28 cellular contexts compared by ENCODE assay signal in the genomic region with DNA sequence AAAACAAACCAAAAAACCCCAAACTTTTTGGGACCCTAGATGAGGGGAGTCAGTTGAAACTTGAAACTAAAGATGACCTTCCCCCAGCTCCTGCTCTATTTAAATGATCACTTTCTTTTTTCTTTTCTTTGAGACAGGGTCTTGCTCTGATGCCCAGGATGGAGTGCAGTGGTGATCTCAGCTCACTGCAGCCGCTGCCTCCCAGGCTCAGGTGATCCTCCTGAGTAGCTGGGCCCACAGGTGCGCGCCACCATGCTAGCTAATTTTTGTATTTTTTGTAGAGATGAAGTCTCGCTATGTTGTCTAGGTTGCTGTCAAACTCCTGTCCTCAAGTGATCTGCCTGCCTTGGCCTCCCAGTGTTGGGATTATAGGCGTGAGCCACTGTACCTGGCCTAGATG. TPM values are rescaled to one million over a fixed set of nuclear protein-coding genes. Genes with fewer than 3 reads are reported as not detected.
"Had no signal": no experiment of that assay in that cellular context is flagged by ENCODE, and none has a peak within 500 bp of the region (broad histone marks: within the 10 kb centered on the region; RNA-seq: fewer than 3 reads in every experiment).

No MANE protein-coding gene starts in this region.

- H3K4me2 ChIP-seq: KMS-11 had no signal

- H3K27ac ChIP-seq: KMS-11, WERI-Rb-1 had no signal

- H3K4me3 Mint-ChIP-seq: activated CD4-positive, alpha-beta T cell treated with anti-CD3 and anti-CD28 coated beads, Interleukin-2, amount 10 ng/mL, durations not matched to agents 24 days and 14 days; activated CD8-positive, alpha-beta T cell treated with anti-CD3 and anti-CD28 coated beads for 36 hours; activated naive CD8-positive, alpha-beta T cell treated with anti-CD3 and anti-CD28 coated beads, Interleukin-2, amount 10 ng/mL, durations not matched to agents 7 days and 5 days; activated T-cell treated with anti-CD3 and anti-CD28 coated beads, Interleukin-2, amount 50 U/mL, for 72 hours; activated T-helper 17 cell treated with anti-CD3 and anti-CD28 coated beads, Interleukin-2, amount 50 U/mL, for 72 hours; brain; central memory CD8-positive, alpha-beta T cell; T-cell had no signal

- H3K9ac ChIP-seq: KMS-11 had no signal

- H3K36me3 Mint-ChIP-seq: activated naive CD8-positive, alpha-beta T cell treated with anti-CD3 and anti-CD28 coated beads, Interleukin-2, amount 10 ng/mL, durations not matched to agents 7 days and 5 days; brain; T-cell had no signal

- H3K36me3 ChIP-seq: WERI-Rb-1 had no signal

- H3K4me1 Mint-ChIP-seq: activated CD4-positive, alpha-beta T cell treated with anti-CD3 and anti-CD28 coated beads, Interleukin-2, amount 10 ng/mL, durations not matched to agents 24 days and 14 days; activated naive CD8-positive, alpha-beta T cell treated with anti-CD3 and anti-CD28 coated beads, Interleukin-2, amount 10 ng/mL, durations not matched to agents 7 days and 5 days; activated T-helper 17 cell treated with anti-CD3 and anti-CD28 coated beads, Interleukin-2, amount 50 U/mL, for 72 hours; brain; central memory CD8-positive, alpha-beta T cell; T-cell had no signal

- H3K9me3 Mint-ChIP-seq: activated CD4-positive, alpha-beta T cell treated with anti-CD3 and anti-CD28 coated beads, Interleukin-2, amount 10 ng/mL, durations not matched to agents 24 days and 14 days; activated CD8-positive, alpha-beta T cell treated with anti-CD3 and anti-CD28 coated beads for 36 hours; activated naive CD8-positive, alpha-beta T cell treated with anti-CD3 and anti-CD28 coated beads, Interleukin-2, amount 10 ng/mL, durations not matched to agents 7 days and 5 days; activated T-cell treated with anti-CD3 and anti-CD28 coated beads, Interleukin-2, amount 50 U/mL, for 72 hours; activated T-helper 17 cell treated with anti-CD3 and anti-CD28 coated beads, Interleukin-2, amount 50 U/mL, for 72 hours; brain; central memory CD8-positive, alpha-beta T cell; T-cell had no signal

- H3K27ac Mint-ChIP-seq: activated CD4-positive, alpha-beta T cell treated with anti-CD3 and anti-CD28 coated beads, Interleukin-2, amount 10 ng/mL, durations not matched to agents 24 days and 14 days; activated CD8-positive, alpha-beta T cell treated with anti-CD3 and anti-CD28 coated beads for 36 hours; activated naive CD8-positive, alpha-beta T cell treated with anti-CD3 and anti-CD28 coated beads, Interleukin-2, amount 10 ng/mL, durations not matched to agents 7 days and 5 days; activated T-cell treated with anti-CD3 and anti-CD28 coated beads, Interleukin-2, amount 50 U/mL, for 72 hours; activated T-helper 17 cell treated with anti-CD3 and anti-CD28 coated beads, Interleukin-2, amount 50 U/mL, for 72 hours; brain; T-cell had no signal

- DNase-seq: activated CD4-positive, alpha-beta T cell treated with anti-CD3 and anti-CD28 coated beads, Interleukin-2, amount 10 ng/mL, durations not matched to agents 24 days and 14 days; activated CD4-positive, alpha-beta T cell treated with anti-CD3 and anti-CD28 coated beads, Interleukin-2, amount 50 U/mL, for 4 hours; activated CD8-positive, alpha-beta T cell treated with anti-CD3 and anti-CD28 coated beads for 36 hours; activated effector memory CD4-positive, alpha-beta T cell treated with anti-CD3 and anti-CD28 coated beads, Interleukin-2, amount 50 U/mL, for 16 hours; activated naive CD4-positive, alpha-beta T cell; activated naive CD4-positive, alpha-beta T cell treated with anti-CD3 and anti-CD28 coated beads, Interleukin-2, amount 50 U/mL, for 16 hours; activated naive CD8-positive, alpha-beta T cell treated with anti-CD3 and anti-CD28 coated beads, Interleukin-2, amount 10 ng/mL, durations not matched to agents 7 days and 5 days; activated T-cell treated with anti-CD3 and anti-CD28 coated beads, Interleukin-2, amount 50 U/mL, for 1 hour; activated T-cell treated with anti-CD3 and anti-CD28 coated beads, Interleukin-2, amount 50 U/mL, for 72 hours; MM.1S; MV-4-11; NCI-H1092; NCI-H1436 treated with DMSO at 0.1 percent for 48 hours; NCI-H1694 treated with DMSO at 0.1 percent for 48 hours; NCI-H2029; NCI-H345; NCI-H524 treated with DMSO at 0.1 percent for 48 hours; SIG-M5; T-cell; T-helper 2 cell; T-helper 9 cell; WERI-Rb-1 had no signal

- ATAC-seq: activated CD8-positive, alpha-beta T cell treated with anti-CD3 and anti-CD28 coated beads for 36 hours; activated T-cell treated with anti-CD3 and anti-CD28 coated beads, Interleukin-2, amount 50 U/mL, for 72 hours; activated T-helper 17 cell treated with anti-CD3 and anti-CD28 coated beads, Interleukin-2, amount 50 U/mL, for 72 hours; Panc1; SK-N-SH treated with all-trans-retinoic acid at 6 μM for 48 hours; T-cell had no signal

RNA-seq across cellular contexts. Expression of a gene that starts 7.3 kb away (rescaled TPM):
- total RNA-seq: activated CD4-positive, alpha-beta T cell treated with anti-CD3 and anti-CD28 coated beads, Interleukin-2, amount 10 ng/mL, durations not matched to agents 24 days and 14 days had no signal
